ENCODE assay signal across 11 cellular contexts in genomic region chr5:39760385-39761198, GRCh38.
DNase-seq lines count a peak whose midpoint lies in the region; ATAC-seq, FAIRE-seq and TF ChIP-seq lines count a peak whose summit lies in the region.
"Had no signal": no experiment of that assay in that cellular context is flagged by ENCODE, and none has a peak within 500 bp of the region (broad histone marks: within the 10 kb centered on the region; RNA-seq: fewer than 3 reads in every experiment).

No MANE protein-coding gene starts in this region.

- H3K4me1 Mint-ChIP-seq in HFFc6 (ENCODE audit: low read depth): peaks cover 56% of the 10 kb centered on the region

- no peaks in the 10 kb centered on the region for H3K9me3 Mint-ChIP-seq in HFFc6
- H3K9me3 Mint-ChIP-seq: activated T-cell treated with anti-CD3 and anti-CD28 coated beads, Interleukin-2, amount 50 U/mL, for 72 hours had no signal

- no peaks in the 10 kb centered on the region for H3K36me3 ChIP-seq in subcutaneous abdominal adipose tissue (ENCODE audit: control insufficient read depth in 5 of 5, insufficient read depth in 5 of 5, low read length in 5 of 5)

- no peaks in the 10 kb centered on the region; the same call in 1 of the 2 replicates for H3K36me3 Mint-ChIP-seq in HFFc6 (ENCODE audit: low read depth)

- intact Hi-C loops in left colon (cut with DNase I, micrococcal nuclease): no loop called here

- no peak for TF ChIP-seq CTCF in HFFc6 (IDR thresholded peaks at IDR 0.05)

- DNase-seq in HFFc6 (peak; percentile 95), glomerular visceral epithelial cell (ENCODE audit: extremely low spot score) (peak; percentile 89), left colon (no peak)
- no peak for DNase-seq in NK-92 treated with Interleukin-12 subunit alpha and Interleukin-12 subunit beta, amount 100 ng/mL, for 24 hours (lab: John Stamatoyannopoulos, UW)
- DNase-seq: activated T-cell treated with anti-CD3 and anti-CD28 coated beads, Interleukin-2, amount 50 U/mL, for 72 hours; head of caudate nucleus; SHP77 treated with DMSO at 0.1 percent for 48 hours had no signal

- H3K4me1 ChIP-seq in subcutaneous abdominal adipose tissue (ENCODE audit: control insufficient read depth in 5 of 5, insufficient read depth in 5 of 5, low read length in 5 of 5): peaks cover 6 to 15% (median 11%) of the 10 kb centered on the region in 5 donors

- H3K9me3 ChIP-seq in subcutaneous abdominal adipose tissue (ENCODE audit: control insufficient read depth in 5 of 5, low read length in 5 of 5): peaks cover 0 to 5% (median 0%) of the 10 kb centered on the region in 5 donors

- peak overlapping the region in 1 of 5 donors; percentile 23 for H3K4me3 ChIP-seq in subcutaneous abdominal adipose tissue (ENCODE audit: low read depth in 1 of 5, low read length in 5 of 5)

- peak overlapping the region; percentile 85 for H3K27ac ChIP-seq in subcutaneous abdominal adipose tissue (ENCODE audit: low read depth, low read length)

- peak overlapping the region; percentile 78 for H3K4me3 Mint-ChIP-seq in HFFc6
- H3K4me3 Mint-ChIP-seq: activated T-cell treated with anti-CD3 and anti-CD28 coated beads, Interleukin-2, amount 50 U/mL, for 72 hours had no signal

- peak overlapping the region in 2 of 5 donors; percentile 21 to 66 for H3K9ac ChIP-seq in subcutaneous abdominal adipose tissue (ENCODE audit: low read length in 5 of 5)

- peak; percentile 84 for FAIRE-seq in TTC549 (lab: Jason Lieb, UNC)

- peak overlapping the region; percentile 97 for H3K27ac Mint-ChIP-seq in HFFc6
- H3K27ac Mint-ChIP-seq: activated T-cell treated with anti-CD3 and anti-CD28 coated beads, Interleukin-2, amount 50 U/mL, for 72 hours had no signal

- no peak for ATAC-seq in HG03045 (IDR thresholded peaks at IDR 0.05; ENCODE audit: unreplicated experiment)
- ATAC-seq in left colon: no peak
- no peak for ATAC-seq in HG02571 (IDR thresholded peaks at IDR 0.05; ENCODE audit: unreplicated experiment)
- ATAC-seq: activated T-cell treated with anti-CD3 and anti-CD28 coated beads, Interleukin-2, amount 50 U/mL, for 72 hours had no signal

- no peaks in the 10 kb centered on the region for H3K27me3 ChIP-seq in subcutaneous abdominal adipose tissue (ENCODE audit: control insufficient read depth in 5 of 5, insufficient read depth in 4 of 5, low read length in 5 of 5)

- no peaks in the 10 kb centered on the region for H3K27me3 Mint-ChIP-seq in HFFc6 (ENCODE audit: insufficient read depth)

Comparison
In these comparisons a context has a peak if more than half of its experiments do, and no peak if none do; other contexts are left out.
1. DNase-seq: peak in HFFc6 (single experiment) and glomerular visceral epithelial cell (single experiment); none in NK-92 treated with Interleukin-12 subunit alpha and Interleukin-12 subunit beta, amount 100 ng/mL, for 24 hours (single experiment) and left colon (0 of 2).